In genomic region chr1:11792106-11792505, GRCh38 we compare ENCODE assay signal across 14 cellular contexts. TPM values are rescaled to one million over a fixed set of nuclear protein-coding genes. Genes with fewer than 3 reads are reported as not detected.
DNase-seq lines count a peak whose midpoint lies in the region; ATAC-seq and TF ChIP-seq lines count a peak whose summit lies in the region.
"Had no signal": no experiment of that assay in that cellular context is flagged by ENCODE, and none has a peak within 500 bp of the region (broad histone marks: within the 10 kb centered on the region; RNA-seq: fewer than 3 reads in every experiment).

No MANE protein-coding gene starts in this region.

- POLR2A ChIA-PET in naive thymus-derived CD4-positive, alpha-beta T cell (lab: Charles Lee) = interaction anchor here (0.6 to 1.3 kb wide), 4 partner anchors 10 to 22 kb away, joined by 3 to 4 read pairs (median 3); partner anchors contain the start of genes CLCN6 and MTHFR

- TF ChIP-seq POLR2A in spleen (IDR thresholded peaks at IDR 0.05) = no peak

- intact Hi-C loops in spleen (cut with DNase I; ENCODE audit: low total_unique reads) = no loop called here
- intact Hi-C loops in naive thymus-derived CD4-positive, alpha-beta T cell (cut with micrococcal nuclease) = no loop called here

- peaks cover 4 to 92% (median 62%) of the 10 kb centered on the region in 6 donors for H3K36me3 ChIP-seq in spleen
- peaks cover 0 to 68% (median 10%) of the 10 kb centered on the region in 3 experiments for H3K36me3 ChIP-seq in naive thymus-derived CD4-positive, alpha-beta T cell (ENCODE audit: control insufficient read depth in 2 of 3, insufficient read depth in 3 of 3, low read length in 3 of 3)

- H3K36me3 Mint-ChIP-seq in brain (peaks cover 46% of the 10 kb centered on the region), immature natural killer cell (peaks cover 11 to 26% (median 11%) of the 10 kb centered on the region in 3 donors)
- H3K36me3 Mint-ChIP-seq in naive thymus-derived CD4-positive, alpha-beta T cell = peaks cover 0 to 31% (median 9%) of the 10 kb centered on the region in 5 donors

- no peaks in the 10 kb centered on the region for H3K9me3 ChIP-seq in spleen
- no peaks in the 10 kb centered on the region for H3K9me3 ChIP-seq in naive thymus-derived CD4-positive, alpha-beta T cell (ENCODE audit: control insufficient read depth in 2 of 3, low read length in 3 of 3)

- peak overlapping the region; percentile 70 to 91 (median 86) for H3K27ac ChIP-seq in spleen
- no peak overlapping the region for H3K27ac ChIP-seq in naive thymus-derived CD4-positive, alpha-beta T cell (ENCODE audit: low read depth, low read length)
- H3K27ac ChIP-seq: foreskin keratinocyte had no signal

- TF ChIP-seq CTCF in GM13977 (IDR thresholded peaks at IDR 0.05; ENCODE audit: extremely low read depth, insufficient read depth, missing control alignments) = no peak
- TF ChIP-seq CTCF in brain (conservative IDR thresholded peaks at IDR 0.05) = no peak
- no peak for TF ChIP-seq CTCF in spleen (IDR thresholded peaks at IDR 0.05 in 8 of 11, conservative IDR thresholded peaks at IDR 0.05 in 3 of 11)

- ATAC-seq in naive thymus-derived CD4-positive, alpha-beta T cell = no peak
- ATAC-seq in HG03097 (IDR thresholded peaks at IDR 0.05; ENCODE audit: low FRiP score, unreplicated experiment) = no peak
- ATAC-seq: foreskin keratinocyte had no signal

- no peak overlapping the region for H3K4me3 ChIP-seq in spleen
- H3K4me3 ChIP-seq in naive thymus-derived CD4-positive, alpha-beta T cell (ENCODE audit: low read length) = no peak overlapping the region

- CTCF ChIA-PET in naive thymus-derived CD4-positive, alpha-beta T cell (lab: Charles Lee) = no interaction called here

- no peaks in the 10 kb centered on the region for H3K27me3 ChIP-seq in spleen (replicated peaks in 1 of 7)
- no peaks in the 10 kb centered on the region for H3K27me3 ChIP-seq in naive thymus-derived CD4-positive, alpha-beta T cell (ENCODE audit: control insufficient read depth in 2 of 2, insufficient read depth in 2 of 2, low read length in 2 of 2)
- H3K27me3 ChIP-seq: foreskin keratinocyte had no signal

- H3K4me3 Mint-ChIP-seq in brain (no peak overlapping the region), immature natural killer cell (no peak overlapping the region)
- peak overlapping the region in 1 of 10 donors; percentile 15 for H3K4me3 Mint-ChIP-seq in naive thymus-derived CD4-positive, alpha-beta T cell
- H3K4me3 Mint-ChIP-seq: activated CD4-positive, alpha-beta memory T cell treated with anti-CD3 and anti-CD28 coated beads, Interleukin-2, amount 10 ng/mL, durations not matched to agents 7 days and 5 days had no signal

- H3K4me1 ChIP-seq in spleen = peaks cover 44 to 93% (median 68%) of the 10 kb centered on the region in 6 donors
- H3K4me1 ChIP-seq in naive thymus-derived CD4-positive, alpha-beta T cell (ENCODE audit: control insufficient read depth in 2 of 2, insufficient read depth in 2 of 2, low read length in 2 of 2) = no peaks in the 10 kb centered on the region
- H3K4me1 ChIP-seq: foreskin keratinocyte had no signal

- 89 to 96% (median 91%) methylated on average over 11 of the region's 11 CpGs for WGBS in spleen, 5 donors

- in situ Hi-C loops in GM13977 (cut with MboI; ENCODE audit: low pct_unique_long_range_greater_than_20kb, low sequenced_read_pairs, unreplicated experiment) = no loop called here

- H3K4me1 Mint-ChIP-seq in brain (peaks cover 18% of the 10 kb centered on the region), immature natural killer cell (no peaks in the 10 kb centered on the region)
- H3K4me1 Mint-ChIP-seq in naive thymus-derived CD4-positive, alpha-beta T cell = peaks cover 0 to 5% (median 0%) of the 10 kb centered on the region in 7 donors

- DNase-seq in GM13977 (ENCODE audit: low spot score) = peak; percentile 7
- no peak for DNase-seq in immature natural killer cell
- peak; percentile 54 for DNase-seq in spleen
- DNase-seq in activated CD4-positive, alpha-beta T cell treated with anti-CD3 and anti-CD28 coated beads for 1 hour = no peak
- no peak for DNase-seq in activated gamma-delta T cell (lab: John Stamatoyannopoulos, UW)
- DNase-seq in naive thymus-derived CD4-positive, alpha-beta T cell = no peak
- DNase-seq: activated CD4-positive, alpha-beta memory T cell treated with anti-CD3 and anti-CD28 coated beads, Interleukin-2, amount 10 ng/mL, durations not matched to agents 7 days and 5 days; foreskin keratinocyte; NCI-H524 treated with DMSO at 0.1 percent for 48 hours; stimulated activated CD4-positive, alpha-beta T cell treated with anti-CD3 and anti-CD28 coated beads, Interleukin-15, amount 100 ng/mL, for 24 hours had no signal

- H3K27me3 Mint-ChIP-seq in brain (no peaks in the 10 kb centered on the region), immature natural killer cell (ENCODE audit: low read depth in 3 of 3) (peaks cover 0 to 1% (median 0%) of the 10 kb centered on the region in 3 donors)
- no peaks in the 10 kb centered on the region for H3K27me3 Mint-ChIP-seq in naive thymus-derived CD4-positive, alpha-beta T cell
- H3K27me3 Mint-ChIP-seq: activated CD4-positive, alpha-beta memory T cell treated with anti-CD3 and anti-CD28 coated beads, Interleukin-2, amount 10 ng/mL, durations not matched to agents 7 days and 5 days had no signal

- H3K9me3 Mint-ChIP-seq in brain (no peaks in the 10 kb centered on the region), immature natural killer cell (no peaks in the 10 kb centered on the region)
- H3K9me3 Mint-ChIP-seq in naive thymus-derived CD4-positive, alpha-beta T cell = no peaks in the 10 kb centered on the region
- H3K9me3 Mint-ChIP-seq: activated CD4-positive, alpha-beta memory T cell treated with anti-CD3 and anti-CD28 coated beads, Interleukin-2, amount 10 ng/mL, durations not matched to agents 7 days and 5 days had no signal

- H3K27ac Mint-ChIP-seq in brain (peak overlapping the region in 4 of 5 experiments; percentile 15 to 93 (median 70)), immature natural killer cell (peak overlapping the region in 4 of 6 donors; percentile 47 to 77 (median 68))
- peak overlapping the region in 3 of 9 donors; percentile 9 to 43 (median 23) for H3K27ac Mint-ChIP-seq in naive thymus-derived CD4-positive, alpha-beta T cell
- H3K27ac Mint-ChIP-seq: activated CD4-positive, alpha-beta memory T cell treated with anti-CD3 and anti-CD28 coated beads, Interleukin-2, amount 10 ng/mL, durations not matched to agents 7 days and 5 days had no signal

RNA-seq across cellular contexts. Expression of gene MTHFR, which starts 13.7 kb away (rescaled TPM):
- polyA plus RNA-seq in brain (ENCODE audit: insufficient read depth, low read depth, low replicate concordance) (13.4 TPM), immature natural killer cell (10 to 100 TPM in 1 of 3 donors, 1 to 10 TPM in 2; 5.0 to 15.2 (median 7.6) TPM), spleen (10 to 100 TPM in 1 of 3 donors, 1 to 10 TPM in 2; 6.7 to 23.4 (median 8.3) TPM)
- total RNA-seq in spleen = 10 to 100 TPM; 46.5 to 79.8 (median 76.0) TPM
- 10 to 100 TPM; 31.0 to 64.4 (median 55.2) TPM for total RNA-seq in naive thymus-derived CD4-positive, alpha-beta T cell
- 10 to 100 TPM; 10.0 to 10.5 TPM for polyA plus RNA-seq in naive thymus-derived CD4-positive, alpha-beta T cell

RNA-seq across cellular contexts. Expression of gene CLCN6, which starts 13.9 kb away (rescaled TPM):
- polyA plus RNA-seq in brain (ENCODE audit: insufficient read depth, low read depth, low replicate concordance) (16.6 TPM), immature natural killer cell (1 to 10 TPM; 1.1 to 3.6 (median 1.5) TPM), spleen (10 to 100 TPM in 2 of 3 donors, 1 to 10 TPM in 1; 6.3 to 13.5 (median 12.4) TPM)
- total RNA-seq in spleen = 10 to 100 TPM; 21.2 to 34.4 (median 27.9) TPM
- 10 to 100 TPM; 13.3 to 23.0 (median 20.9) TPM for total RNA-seq in naive thymus-derived CD4-positive, alpha-beta T cell
- 1 to 10 TPM; 3.4 to 3.6 TPM for polyA plus RNA-seq in naive thymus-derived CD4-positive, alpha-beta T cell

RNA-seq across cellular contexts. Expression of gene C1orf167, which starts 30.1 kb away (rescaled TPM):
- polyA plus RNA-seq in brain (ENCODE audit: insufficient read depth, low read depth, low replicate concordance) (not detected), immature natural killer cell (1 to 10 TPM in 1 of 3 donors, not detected in 2; 3.0 TPM), spleen (1 to 10 TPM in 2 of 3 donors, under 1 TPM in 1; 0.96 to 1.7 (median 1.7) TPM)
- 1 to 10 TPM in 1 of 7 donors, under 1 TPM in 5, not detected in 1; 0.74 to 4.8 (median 0.86) TPM for total RNA-seq in spleen
- total RNA-seq in naive thymus-derived CD4-positive, alpha-beta T cell = under 1 TPM in 1 of 5 experiments, not detected in 4; 0.13 TPM
- polyA plus RNA-seq in naive thymus-derived CD4-positive, alpha-beta T cell = under 1 TPM in 1 of 2 donors, not detected in 1; 0.45 TPM
- total RNA-seq: foreskin keratinocyte had no signal
- polyA plus RNA-seq: foreskin keratinocyte had no signal

RNA-seq across cellular contexts. Expression of gene NPPA, which starts 55.5 kb away (rescaled TPM):
- 10.0 TPM for polyA plus RNA-seq in brain (ENCODE audit: insufficient read depth, low read depth, low replicate concordance)
- polyA plus RNA-seq in immature natural killer cell = not detected
- 1 to 10 TPM in 1 of 7 donors, not detected in 6; 2.6 TPM for total RNA-seq in spleen
- polyA plus RNA-seq in spleen = 1 to 10 TPM in 1 of 3 donors, under 1 TPM in 2; 0.22 to 2.9 (median 0.24) TPM
- total RNA-seq in naive thymus-derived CD4-positive, alpha-beta T cell = not detected
- polyA plus RNA-seq in naive thymus-derived CD4-positive, alpha-beta T cell = not detected
- total RNA-seq: activated CD4-positive, alpha-beta memory T cell treated with anti-CD3 and anti-CD28 coated beads, Interleukin-2, amount 10 ng/mL, durations not matched to agents 7 days and 5 days; foreskin keratinocyte; H7 had no signal
- polyA plus RNA-seq: BJ, foreskin keratinocyte had no signal

RNA-seq across cellular contexts. Expression of gene AGTRAP, which starts 56.2 kb away (rescaled TPM):
- polyA plus RNA-seq in brain (ENCODE audit: insufficient read depth, low read depth, low replicate concordance) (50.0 TPM), immature natural killer cell (100 to 1,000 TPM; 319 to 591 (median 324) TPM), spleen (10 to 100 TPM; 40.8 to 54.7 (median 50.5) TPM)
- 100 to 1,000 TPM in 2 of 7 donors, 10 to 100 TPM in 5; 48.5 to 120 (median 64.2) TPM for total RNA-seq in spleen
- 10 to 100 TPM; 28.2 to 82.5 (median 32.7) TPM for total RNA-seq in naive thymus-derived CD4-positive, alpha-beta T cell
- polyA plus RNA-seq in naive thymus-derived CD4-positive, alpha-beta T cell = 100 to 1,000 TPM in 1 of 2 donors, 10 to 100 TPM in 1; 96.9 to 108 TPM

Comparison
In these comparisons a context has a peak if more than half of its experiments do, and no peak if none do; other contexts are left out.
1. DNase-seq: peak in GM13977 (single experiment) and spleen (single experiment); none in immature natural killer cell (0 of 3), activated CD4-positive, alpha-beta T cell treated with anti-CD3 and anti-CD28 coated beads for 1 hour (single experiment), activated gamma-delta T cell (single experiment) and naive thymus-derived CD4-positive, alpha-beta T cell (0 of 9).